Comparison of ENCODE assay signal across 6 cellular contexts in genomic region chrX:128674326-128675086, GRCh38.
A peak's percentile ranks its signal among the peaks of the same experiment; 100 is the strongest.
DNase-seq lines count a peak whose midpoint lies in the region; ATAC-seq, FAIRE-seq and TF ChIP-seq lines count a peak whose summit lies in the region.
"Not testable (repeated sequence)": the region's sequence is repeated elsewhere in the genome, so short reads cannot be mapped to it uniquely, and the experiment has no call there.

No MANE protein-coding gene starts in this region.

- 60% methylated on average over 1 of the region's 9 CpGs for WGBS in HepG2 (ENCODE audit: low lambda C conversion rate)
- WGBS in spleen, 5 donors, result 68 to 76% (median 76%) methylated on average over 3 to 9 of the region's 9 CpGs

- in situ Hi-C loops in HepG2 (cut with HindIII; ENCODE audit: extremely low pct_ligation_motif_present, low pct_unique_long_range_greater_than_20kb), result not testable (repeated sequence)

- TF ChIP-seq CTCF in WTC11 (IDR thresholded peaks at IDR 0.05); HepG2 (CRISPR knock-in tag; IDR thresholded peaks at IDR 0.05); nephron progenitor cell (IDR thresholded peaks at IDR 0.05); spleen (IDR thresholded peaks at IDR 0.05 in 8 of 11, conservative IDR thresholded peaks at IDR 0.05 in 3 of 11): not testable (repeated sequence)

- not testable (repeated sequence) for H3K4me1 ChIP-seq in HepG2 (ENCODE audit: insufficient read depth, low read length); spleen

- H2AFZ ChIP-seq in HepG2 (ENCODE audit: low read length), result not testable (repeated sequence)

- 0 out of 2 replicates have a peak overlapping the region, but pooled peaks have one; percentile 3 for H3K4me2 ChIP-seq in HepG2 (ENCODE audit: low read depth, low read length)

- peaks cover 17% of the 10 kb centered on the region for H3K36me3 Mint-ChIP-seq in WTC11
- peaks cover 12% of the 10 kb centered on the region for H3K36me3 Mint-ChIP-seq in nephron progenitor cell (ENCODE audit: low read depth)

- not testable (repeated sequence) for H3K27ac Mint-ChIP-seq in WTC11, nephron progenitor cell

- H3K36me3 ChIP-seq in HepG2 (replicated peaks in 1 of 2; ENCODE audit: control insufficient read depth in 1 of 2, insufficient read depth in 2 of 2, low read length in 2 of 2); spleen: not testable (repeated sequence)

- H3K4me3 ChIP-seq in iPS-18c (ENCODE audit: insufficient read depth, low read depth, low read length), result 0 out of 2 replicates have a peak overlapping the region, but pooled peaks have one; percentile 15
- not testable (repeated sequence) for H3K4me3 ChIP-seq in HepG2 (replicated peaks in 1 of 3; ENCODE audit: insufficient read depth in 1 of 3, low read depth in 2 of 3, low read length in 3 of 3); spleen

- not testable (repeated sequence) for H3K27me3 Mint-ChIP-seq in WTC11 (ENCODE audit: low read depth); nephron progenitor cell (ENCODE audit: low read depth, poor library complexity)

- not testable (repeated sequence) for H4K20me1 ChIP-seq in HepG2 (ENCODE audit: insufficient read depth, low read length)

- intact Hi-C loops in HepG2 (cut with micrococcal nuclease; ENCODE audit: unreplicated experiment); spleen (cut with DNase I; ENCODE audit: low total_unique reads): not testable (repeated sequence)

- H3K27me3 ChIP-seq in HepG2 (ENCODE audit: control insufficient read depth in 1 of 2, insufficient read depth in 2 of 2, low read length in 2 of 2); spleen (replicated peaks in 1 of 7): not testable (repeated sequence)

- not testable (repeated sequence) for H3K9me3 ChIP-seq in iPS-18c (ENCODE audit: control insufficient read depth, insufficient read depth, low read length); HepG2 (ENCODE audit: low read length); spleen

- TF ChIP-seq RAD21 in HepG2 (CRISPR knock-in tag; IDR thresholded peaks at IDR 0.05), result not testable (repeated sequence)

- not testable (repeated sequence) for H3K79me2 ChIP-seq in HepG2 (ENCODE audit: insufficient read depth, low read length)

- not testable (repeated sequence) for H3K4me3 Mint-ChIP-seq in WTC11, nephron progenitor cell

- POLR2A ChIA-PET in WTC11 (lab: Charles Lee), result interaction anchor here (0.6 kb wide), 1 partner anchor 206 kb away, joined by 4 read pairs; no protein-coding TSS in a partner anchor
- POLR2A ChIA-PET in HepG2 (lab: Yijun Ruan, JAX), result not testable (repeated sequence)

- TF ChIP-seq EP300 in HepG2 (IDR thresholded peaks at IDR 0.05; ENCODE audit: low read depth in 2 of 2, low read length in 2 of 2); HepG2 (CRISPR knock-in tag; IDR thresholded peaks at IDR 0.05; ENCODE audit: borderline replicate concordance): not testable (repeated sequence)

- H3K9ac ChIP-seq in HepG2 (ENCODE audit: insufficient read depth, low read depth, low read length), result not testable (repeated sequence)

- H3K27ac ChIP-seq in HepG2 (ENCODE audit: extremely low read length, insufficient read depth, low read length); spleen: not testable (repeated sequence)

- H3K9me3 Mint-ChIP-seq in WTC11 (peaks cover 28% of the 10 kb centered on the region), nephron progenitor cell (peaks cover 54% of the 10 kb centered on the region)

- not testable (repeated sequence) for H3K4me1 Mint-ChIP-seq in WTC11, nephron progenitor cell

- CTCF ChIA-PET in WTC11 (lab: Charles Lee), result interaction anchor here (0.7 kb wide), 1 partner anchor 107 kb away, joined by 3 read pairs; no protein-coding TSS in a partner anchor
- CTCF ChIA-PET in HepG2 (lab: Yijun Ruan, JAX; ENCODE audit: low intra/inter-chr PET ratio, low total read pairs), result not testable (repeated sequence)

- not testable (repeated sequence) for ATAC-seq in WTC11, HepG2

- not testable (repeated sequence) for FAIRE-seq in HepG2 (lab: Jason Lieb, UNC)

- TF ChIP-seq POLR2A in HepG2 (IDR thresholded peaks at IDR 0.05; ENCODE audit: insufficient read depth in 1 of 2, low read depth in 2 of 2, low read length in 2 of 2); spleen (IDR thresholded peaks at IDR 0.05): not testable (repeated sequence)

- DNase-seq in ELF-1 (ENCODE audit: low read depth, low spot score) (peak; percentile 84), WTC11 (ENCODE audit: low spot score) (peak; percentile 16), HepG2 (ENCODE audit: low spot score) (peak; percentile 3), nephron progenitor cell (peak; percentile 3), spleen (peak; percentile 55)

- BruUV-seq in HepG2 (replicated peaks; lab: Mats Ljungman, UMichigan), result not testable (repeated sequence)

TF ChIP-seq in HepG2, 621 proteins besides CTCF, POLR2A, EP300 and RAD21:
- peak; percentile 82 for TF ChIP-seq ZNF281 (CRISPR knock-in tag; IDR thresholded peaks at IDR 0.05; ENCODE audit: borderline replicate concordance)

Comparison
In these comparisons a context has a peak if more than half of its experiments do, and no peak if none do; other contexts are left out.
1. DNase-seq: peak in every context shown above with its lines; median percentile 84 in ELF-1; 55 in spleen; 16 in WTC11; 3 in HepG2; 3 in nephron progenitor cell.